27 cellular contexts compared by ENCODE assay signal in genomic region chr18:60162390-60162789, GRCh38.
DNase-seq lines count a peak whose midpoint lies in the region; ATAC-seq and TF ChIP-seq lines count a peak whose summit lies in the region.
"Had no signal": no experiment of that assay in that cellular context is flagged by ENCODE, and none has a peak within 500 bp of the region (broad histone marks: within the 10 kb centered on the region; RNA-seq: fewer than 3 reads in every experiment).

No MANE protein-coding gene starts in this region.

- H3K36me3 ChIP-seq in OCI-LY7 (ENCODE audit: insufficient read depth, low read length) (no peaks in the 10 kb centered on the region), left ventricle myocardium inferior (no peaks in the 10 kb centered on the region), upper lobe of right lung (no peaks in the 10 kb centered on the region)
- H3K36me3 ChIP-seq: BE2C, breast epithelium, HAP-1, heart left ventricle, neutrophil, stomach had no signal

- POLR2A ChIA-PET in OCI-LY7 (lab: Charles Lee): no interaction called here

- BruUV-seq in OCI-LY7 (replicated peaks; lab: Mats Ljungman, UMichigan): no TSS peak

- H3K4me3 ChIP-seq in OCI-LY7 (ENCODE audit: low read depth, low read length, poor library complexity, severe bottlenecking) (no peak overlapping the region), left ventricle myocardium inferior (no peak overlapping the region), upper lobe of right lung (no peak overlapping the region)
- H3K4me3 ChIP-seq: breast epithelium, dorsolateral prefrontal cortex, HAP-1, heart left ventricle, stomach had no signal

- TF ChIP-seq CTCF in OCI-LY7 (conservative IDR thresholded peaks at IDR 0.05; ENCODE audit: low read length): no peak
- TF ChIP-seq CTCF in left ventricle myocardium inferior (IDR thresholded peaks at IDR 0.05; ENCODE audit: borderline replicate concordance): no peak
- no peak for TF ChIP-seq CTCF in upper lobe of right lung (IDR thresholded peaks at IDR 0.05)

- H3K9me3 ChIP-seq in OCI-LY7 (ENCODE audit: low read length) (0 out of 2 replicates have a peak, but pooled peaks cover 7% of the 10 kb centered on the region), left ventricle myocardium inferior (replicated peaks) (no peaks in the 10 kb centered on the region), upper lobe of right lung (no peaks in the 10 kb centered on the region)
- H3K9me3 ChIP-seq: BE2C, breast epithelium, HAP-1, heart left ventricle, neutrophil, stomach had no signal

- no peak for DNase-seq in OCI-LY7 (ENCODE audit: low spot score)
- no peak for DNase-seq in occipital lobe (lab: John Stamatoyannopoulos, UW)
- no peak for DNase-seq in left ventricle myocardium inferior
- DNase-seq in upper lobe of right lung: no peak
- DNase-seq: activated CD4-positive, alpha-beta T cell treated with anti-CD3 and anti-CD28 coated beads, Interleukin-2, amount 10 ng/mL, durations not matched to agents 7 days and 5 days; activated effector memory CD4-positive, alpha-beta T cell treated with Interleukin-2 at 50 U/mL for 16 hours; activated T-cell treated with anti-CD3 and anti-CD28 coated beads, Interleukin-2, amount 50 U/mL, for 1 hour; BE2C; DMS 273 treated with DMSO at 0.1 percent for 48 hours; dorsolateral prefrontal cortex; foreskin melanocyte; heart left ventricle; naive thymus-derived CD4-positive, alpha-beta T cell; NCI-H146; OCI-M1; right cardiac atrium; stimulated activated CD8-positive, alpha-beta memory T cell treated with anti-CD3 and anti-CD28 coated beads, Interleukin-4, amount 100 ng/mL, for 48 hours; stomach had no signal

- H3K27me3 ChIP-seq in left ventricle myocardium inferior (ENCODE audit: low read depth): no peaks in the 10 kb centered on the region
- H3K27me3 ChIP-seq in upper lobe of right lung: no peaks in the 10 kb centered on the region
- H3K27me3 ChIP-seq: BE2C, breast epithelium, dorsolateral prefrontal cortex, heart left ventricle, neutrophil, stomach had no signal

- H3K4me1 ChIP-seq in OCI-LY7 (ENCODE audit: insufficient read depth, low read length, poor library complexity, severe bottlenecking) (peaks cover 11% of the 10 kb centered on the region), left ventricle myocardium inferior (no peaks in the 10 kb centered on the region), upper lobe of right lung (no peaks in the 10 kb centered on the region)
- H3K4me1 ChIP-seq: BE2C, breast epithelium, HAP-1, heart left ventricle, stomach had no signal

- ATAC-seq in GM18861 (IDR thresholded peaks at IDR 0.05; ENCODE audit: unreplicated experiment): peak; percentile 61
- peak; percentile 53 for ATAC-seq in GM21423 (IDR thresholded peaks at IDR 0.05; ENCODE audit: unreplicated experiment)
- ATAC-seq in HG03175 (IDR thresholded peaks at IDR 0.05; ENCODE audit: unreplicated experiment): peak; percentile 61
- ATAC-seq in upper lobe of right lung: no peak
- ATAC-seq: heart left ventricle; naive thymus-derived CD4-positive, alpha-beta T cell; right cardiac atrium; WTC11 had no signal

- intact Hi-C loops in OCI-LY7 (cut with micrococcal nuclease; ENCODE audit: unreplicated experiment): no loop called here
- intact Hi-C loops in left ventricle myocardium inferior (cut with micrococcal nuclease): no loop called here
- intact Hi-C loops in upper lobe of right lung (cut with DNase I): no loop called here

- CTCF ChIA-PET in OCI-LY7 (lab: Charles Lee; ENCODE audit: unreplicated experiment): no interaction called here

- H3K27ac ChIP-seq in OCI-LY7 (ENCODE audit: low read depth, low read length, poor library complexity, severe bottlenecking) (no peak overlapping the region), left ventricle myocardium inferior (replicated peaks) (no peak overlapping the region), upper lobe of right lung (no peak overlapping the region)
- H3K27ac ChIP-seq: breast epithelium, dorsolateral prefrontal cortex, heart left ventricle, KMS-11, neutrophil, RWPE1, stomach had no signal

- H3K9me2 ChIP-seq in OCI-LY7 (ENCODE audit: insufficient read depth, low read length): no peaks in the 10 kb centered on the region

- H2AFZ ChIP-seq in OCI-LY7 (ENCODE audit: low read length): peak overlapping the region; percentile 80

- no peaks in the 10 kb centered on the region for H3K79me2 ChIP-seq in OCI-LY7 (ENCODE audit: insufficient read depth, low read depth, low read length)

- H4K20me1 ChIP-seq in OCI-LY7 (ENCODE audit: insufficient read depth, low read length): no peaks in the 10 kb centered on the region

- no peak overlapping the region for H3K4me2 ChIP-seq in OCI-LY7 (ENCODE audit: low read length)
- H3K4me2 ChIP-seq: KMS-11 had no signal
